In the genomic region with DNA sequence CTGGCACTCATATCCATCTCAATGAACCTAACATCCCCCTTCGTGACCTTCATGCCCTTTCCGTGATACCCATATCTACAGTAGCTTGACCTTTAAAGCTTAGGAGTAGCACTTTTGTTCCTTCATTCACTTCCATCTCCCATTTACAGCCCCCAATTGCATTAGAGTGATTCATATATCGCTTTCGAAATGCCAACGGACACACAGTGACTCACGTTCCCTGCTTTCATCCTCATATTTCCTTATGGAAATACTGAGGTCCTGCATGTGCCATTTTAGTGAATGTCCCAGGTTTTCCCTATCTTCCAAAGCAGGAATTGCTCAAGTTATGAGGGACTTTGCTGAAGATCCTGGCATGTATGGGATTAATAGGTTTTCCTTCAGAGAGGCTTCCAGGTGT, we compare ENCODE assay signal across 1 cellular context.
TF ChIP-seq lines count a peak whose summit lies in the region.

No MANE protein-coding gene starts in this region.

TF ChIP-seq in H1, 55 proteins besides CTCF, POLR2A, EP300 and RAD21:
- no peak for TF ChIP-seq SRF (IDR thresholded peaks at IDR 0.05; ENCODE audit: low read depth, low read length)
- no peak for TF ChIP-seq CBX8 (IDR thresholded peaks at IDR 0.05; ENCODE audit: borderline replicate concordance, low read depth, low read length)
- TF ChIP-seq BCL11A (IDR thresholded peaks at IDR 0.05; ENCODE audit: low read depth in 2 of 2, low read length in 2 of 2) = no peak
- TF ChIP-seq HDAC2 (IDR thresholded peaks at IDR 0.05; ENCODE audit: borderline replicate concordance in 1 of 2, low read depth in 2 of 2, low read length in 2 of 2) = no peak
- no peak for TF ChIP-seq KDM1A (IDR thresholded peaks at IDR 0.05; ENCODE audit: borderline replicate concordance, low read length)
- no peak for TF ChIP-seq JUN (IDR thresholded peaks at IDR 0.05; ENCODE audit: low read depth, low read length)
- TF ChIP-seq EZH2 (IDR thresholded peaks at IDR 0.05; ENCODE audit: low read depth, low read length, severe bottlenecking) = no peak
- no peak for TF ChIP-seq SUZ12 (IDR thresholded peaks at IDR 0.05; ENCODE audit: low read length)
- no peak for TF ChIP-seq TBP (IDR thresholded peaks at IDR 0.05; ENCODE audit: low read depth, low read length)
- TF ChIP-seq, protein P1, sequence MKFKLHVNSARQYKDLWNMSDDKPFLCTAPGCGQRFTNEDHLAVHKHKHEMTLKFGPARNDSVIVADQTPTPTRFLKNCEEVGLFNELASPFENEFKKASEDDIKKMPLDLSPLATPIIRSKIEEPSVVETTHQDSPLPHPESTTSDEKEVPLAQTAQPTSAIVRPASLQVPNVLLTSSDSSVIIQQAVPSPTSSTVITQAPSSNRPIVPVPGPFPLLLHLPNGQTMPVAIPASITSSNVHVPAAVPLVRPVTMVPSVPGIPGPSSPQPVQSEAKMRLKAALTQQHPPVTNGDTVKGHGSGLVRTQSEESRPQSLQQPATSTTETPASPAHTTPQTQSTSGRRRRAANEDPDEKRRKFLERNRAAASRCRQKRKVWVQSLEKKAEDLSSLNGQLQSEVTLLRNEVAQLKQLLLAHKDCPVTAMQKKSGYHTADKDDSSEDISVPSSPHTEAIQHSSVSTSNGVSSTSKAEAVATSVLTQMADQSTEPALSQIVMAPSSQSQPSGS (IDR thresholded peaks at IDR 0.05; ENCODE audit: low read length) = no peak
- TF ChIP-seq, protein P2, sequence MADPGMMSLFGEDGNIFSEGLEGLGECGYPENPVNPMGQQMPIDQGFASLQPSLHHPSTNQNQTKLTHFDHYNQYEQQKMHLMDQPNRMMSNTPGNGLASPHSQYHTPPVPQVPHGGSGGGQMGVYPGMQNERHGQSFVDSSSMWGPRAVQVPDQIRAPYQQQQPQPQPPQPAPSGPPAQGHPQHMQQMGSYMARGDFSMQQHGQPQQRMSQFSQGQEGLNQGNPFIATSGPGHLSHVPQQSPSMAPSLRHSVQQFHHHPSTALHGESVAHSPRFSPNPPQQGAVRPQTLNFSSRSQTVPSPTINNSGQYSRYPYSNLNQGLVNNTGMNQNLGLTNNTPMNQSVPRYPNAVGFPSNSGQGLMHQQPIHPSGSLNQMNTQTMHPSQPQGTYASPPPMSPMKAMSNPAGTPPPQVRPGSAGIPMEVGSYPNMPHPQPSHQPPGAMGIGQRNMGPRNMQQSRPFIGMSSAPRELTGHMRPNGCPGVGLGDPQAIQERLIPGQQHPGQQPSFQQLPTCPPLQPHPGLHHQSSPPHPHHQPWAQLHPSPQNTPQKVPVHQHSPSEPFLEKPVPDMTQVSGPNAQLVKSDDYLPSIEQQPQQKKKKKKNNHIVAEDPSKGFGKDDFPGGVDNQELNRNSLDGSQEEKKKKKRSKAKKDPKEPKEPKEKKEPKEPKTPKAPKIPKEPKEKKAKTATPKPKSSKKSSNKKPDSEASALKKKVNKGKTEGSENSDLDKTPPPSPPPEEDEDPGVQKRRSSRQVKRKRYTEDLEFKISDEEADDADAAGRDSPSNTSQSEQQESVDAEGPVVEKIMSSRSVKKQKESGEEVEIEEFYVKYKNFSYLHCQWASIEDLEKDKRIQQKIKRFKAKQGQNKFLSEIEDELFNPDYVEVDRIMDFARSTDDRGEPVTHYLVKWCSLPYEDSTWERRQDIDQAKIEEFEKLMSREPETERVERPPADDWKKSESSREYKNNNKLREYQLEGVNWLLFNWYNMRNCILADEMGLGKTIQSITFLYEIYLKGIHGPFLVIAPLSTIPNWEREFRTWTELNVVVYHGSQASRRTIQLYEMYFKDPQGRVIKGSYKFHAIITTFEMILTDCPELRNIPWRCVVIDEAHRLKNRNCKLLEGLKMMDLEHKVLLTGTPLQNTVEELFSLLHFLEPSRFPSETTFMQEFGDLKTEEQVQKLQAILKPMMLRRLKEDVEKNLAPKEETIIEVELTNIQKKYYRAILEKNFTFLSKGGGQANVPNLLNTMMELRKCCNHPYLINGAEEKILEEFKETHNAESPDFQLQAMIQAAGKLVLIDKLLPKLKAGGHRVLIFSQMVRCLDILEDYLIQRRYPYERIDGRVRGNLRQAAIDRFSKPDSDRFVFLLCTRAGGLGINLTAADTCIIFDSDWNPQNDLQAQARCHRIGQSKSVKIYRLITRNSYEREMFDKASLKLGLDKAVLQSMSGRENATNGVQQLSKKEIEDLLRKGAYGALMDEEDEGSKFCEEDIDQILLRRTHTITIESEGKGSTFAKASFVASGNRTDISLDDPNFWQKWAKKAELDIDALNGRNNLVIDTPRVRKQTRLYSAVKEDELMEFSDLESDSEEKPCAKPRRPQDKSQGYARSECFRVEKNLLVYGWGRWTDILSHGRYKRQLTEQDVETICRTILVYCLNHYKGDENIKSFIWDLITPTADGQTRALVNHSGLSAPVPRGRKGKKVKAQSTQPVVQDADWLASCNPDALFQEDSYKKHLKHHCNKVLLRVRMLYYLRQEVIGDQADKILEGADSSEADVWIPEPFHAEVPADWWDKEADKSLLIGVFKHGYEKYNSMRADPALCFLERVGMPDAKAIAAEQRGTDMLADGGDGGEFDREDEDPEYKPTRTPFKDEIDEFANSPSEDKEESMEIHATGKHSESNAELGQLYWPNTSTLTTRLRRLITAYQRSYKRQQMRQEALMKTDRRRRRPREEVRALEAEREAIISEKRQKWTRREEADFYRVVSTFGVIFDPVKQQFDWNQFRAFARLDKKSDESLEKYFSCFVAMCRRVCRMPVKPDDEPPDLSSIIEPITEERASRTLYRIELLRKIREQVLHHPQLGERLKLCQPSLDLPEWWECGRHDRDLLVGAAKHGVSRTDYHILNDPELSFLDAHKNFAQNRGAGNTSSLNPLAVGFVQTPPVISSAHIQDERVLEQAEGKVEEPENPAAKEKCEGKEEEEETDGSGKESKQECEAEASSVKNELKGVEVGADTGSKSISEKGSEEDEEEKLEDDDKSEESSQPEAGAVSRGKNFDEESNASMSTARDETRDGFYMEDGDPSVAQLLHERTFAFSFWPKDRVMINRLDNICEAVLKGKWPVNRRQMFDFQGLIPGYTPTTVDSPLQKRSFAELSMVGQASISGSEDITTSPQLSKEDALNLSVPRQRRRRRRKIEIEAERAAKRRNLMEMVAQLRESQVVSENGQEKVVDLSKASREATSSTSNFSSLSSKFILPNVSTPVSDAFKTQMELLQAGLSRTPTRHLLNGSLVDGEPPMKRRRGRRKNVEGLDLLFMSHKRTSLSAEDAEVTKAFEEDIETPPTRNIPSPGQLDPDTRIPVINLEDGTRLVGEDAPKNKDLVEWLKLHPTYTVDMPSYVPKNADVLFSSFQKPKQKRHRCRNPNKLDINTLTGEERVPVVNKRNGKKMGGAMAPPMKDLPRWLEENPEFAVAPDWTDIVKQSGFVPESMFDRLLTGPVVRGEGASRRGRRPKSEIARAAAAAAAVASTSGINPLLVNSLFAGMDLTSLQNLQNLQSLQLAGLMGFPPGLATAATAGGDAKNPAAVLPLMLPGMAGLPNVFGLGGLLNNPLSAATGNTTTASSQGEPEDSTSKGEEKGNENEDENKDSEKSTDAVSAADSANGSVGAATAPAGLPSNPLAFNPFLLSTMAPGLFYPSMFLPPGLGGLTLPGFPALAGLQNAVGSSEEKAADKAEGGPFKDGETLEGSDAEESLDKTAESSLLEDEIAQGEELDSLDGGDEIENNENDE (IDR thresholded peaks at IDR 0.05; ENCODE audit: insufficient replicate concordance, low read length) = no peak
- TF ChIP-seq, protein P3, sequence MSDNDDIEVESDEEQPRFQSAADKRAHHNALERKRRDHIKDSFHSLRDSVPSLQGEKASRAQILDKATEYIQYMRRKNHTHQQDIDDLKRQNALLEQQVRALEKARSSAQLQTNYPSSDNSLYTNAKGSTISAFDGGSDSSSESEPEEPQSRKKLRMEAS (IDR thresholded peaks at IDR 0.05) = no peak
- no peak for TF ChIP-seq POU5F1 (IDR thresholded peaks at IDR 0.05; ENCODE audit: low read depth, low read length)
- TF ChIP-seq ZNF274 (IDR thresholded peaks at IDR 0.05; ENCODE audit: borderline replicate concordance, extremely low read depth, low read length) = no peak
- TF ChIP-seq PHF8 (conservative IDR thresholded peaks at IDR 0.05; ENCODE audit: low read depth, low read length) = no peak
- TF ChIP-seq MAFK (IDR thresholded peaks at IDR 0.05; ENCODE audit: low read depth, low read length) = no peak
